In the genomic region with DNA sequence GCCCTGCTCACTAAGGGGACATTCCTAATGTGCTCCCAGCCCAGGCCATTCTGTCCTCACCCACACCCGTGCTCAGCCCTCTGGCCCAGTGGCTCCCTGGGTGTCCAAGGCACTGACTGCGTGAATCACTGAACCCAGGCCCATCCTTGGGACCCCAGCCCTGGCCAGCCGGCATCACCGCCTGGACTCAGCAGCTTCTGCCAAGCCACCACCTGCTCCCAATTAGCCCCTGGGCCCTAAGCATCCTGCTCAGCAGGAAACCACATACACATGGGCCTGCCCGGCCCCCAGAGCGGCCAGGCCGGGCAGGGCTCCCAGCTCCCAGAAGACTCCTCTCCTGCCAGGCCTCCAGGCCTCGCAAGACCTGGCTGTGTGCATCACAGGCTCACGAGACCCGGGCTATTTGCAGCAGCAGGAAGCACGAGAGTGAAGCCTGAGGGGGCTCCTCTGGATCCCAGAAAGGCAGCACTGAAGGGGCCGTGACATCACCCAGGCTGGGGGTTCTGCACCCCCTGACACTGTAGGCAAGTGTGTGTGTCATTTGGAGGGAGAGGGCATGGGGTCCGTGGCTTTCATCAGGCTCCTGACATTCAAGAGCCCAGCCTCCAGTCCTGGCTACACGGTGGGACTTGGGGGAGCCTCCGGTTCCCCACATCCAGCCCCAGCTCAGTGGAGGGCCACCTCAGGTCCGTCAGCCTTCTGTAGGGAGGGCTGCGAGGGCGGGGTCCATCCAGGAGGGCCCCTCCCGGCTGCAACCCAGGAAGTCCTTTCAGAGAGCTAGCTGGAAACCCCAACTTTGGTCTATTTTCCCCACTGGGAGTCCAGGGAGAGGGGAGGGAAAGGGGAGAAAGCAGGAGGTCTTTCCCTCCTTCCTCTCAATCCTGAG, we compare ENCODE assay signal across 10 cellular contexts. TPM values are rescaled to one million over a fixed set of nuclear protein-coding genes. Genes with fewer than 3 reads are reported as not detected.
DNase-seq lines count a peak whose midpoint lies in the region; ATAC-seq, FAIRE-seq and TF ChIP-seq lines count a peak whose summit lies in the region.
"Had no signal": no experiment of that assay in that cellular context is flagged by ENCODE, and none has a peak within 500 bp of the region (broad histone marks: within the 10 kb centered on the region; RNA-seq: fewer than 3 reads in every experiment).

No MANE protein-coding gene starts in this region.

- peak overlapping the region; percentile 77 for H3K9ac ChIP-seq in NT2/D1 (ENCODE audit: insufficient read length, low read depth)
- H3K9ac ChIP-seq in endothelial cell of umbilical vein (replicated peaks; ENCODE audit: extremely low read depth, insufficient read depth, low read length) = peak overlapping the region; percentile 58
- H3K9ac ChIP-seq: KMS-11 had no signal

- dilution Hi-C loops in endothelial cell of umbilical vein (cut with MboI; ENCODE audit: extremely low pct_ligation_motif_present, low sequenced_read_pairs) = no loop called here

- no peaks in the 10 kb centered on the region for H3K9me1 ChIP-seq in endothelial cell of umbilical vein (replicated peaks; ENCODE audit: control insufficient read depth, extremely low read depth, insufficient read depth, low read length)

- H3K27ac ChIP-seq in endothelial cell of umbilical vein (ENCODE audit: insufficient read depth, low read depth, low read length) = no peak overlapping the region
- no peak overlapping the region for H3K27ac ChIP-seq in mesodermal cell (ENCODE audit: low read depth, low read length, severe bottlenecking)
- H3K27ac ChIP-seq: KMS-11 had no signal

- H3K4me3 ChIP-seq in NT2/D1 (ENCODE audit: insufficient read length, low read depth) (peak overlapping the region; percentile 69), endothelial cell of umbilical vein (replicated peaks in 1 of 3; ENCODE audit: insufficient read depth in 1 of 3, low read depth in 1 of 3, low read length in 3 of 3) (peak overlapping the region in 2 of 3 experiments; percentile 52 to 72), mesodermal cell (ENCODE audit: extremely low read depth, insufficient read depth, low read length, poor library complexity, severe bottlenecking) (peak overlapping the region; percentile 72)

- CTCF ChIA-PET in endothelial cell of umbilical vein (lab: Charles Lee) = interaction anchor here (0.6 to 4.5 kb wide), 7 partner anchors 9 to 67 kb away, joined by 3 to 25 read pairs (median 4); no protein-coding TSS in a partner anchor

- POLR2A ChIA-PET in endothelial cell of umbilical vein (lab: Charles Lee) = interaction anchor here (1.1 kb wide), 1 partner anchor 74 kb away, joined by 4 read pairs; no protein-coding TSS in a partner anchor

- no peaks in the 10 kb centered on the region for H3K79me2 ChIP-seq in endothelial cell of umbilical vein (ENCODE audit: control insufficient read depth, insufficient read depth, low read length)

- no peaks in the 10 kb centered on the region for H3K9me3 ChIP-seq in NT2/D1 (ENCODE audit: insufficient read depth, low read length)
- H3K9me3 ChIP-seq in endothelial cell of umbilical vein (replicated peaks; ENCODE audit: control insufficient read depth, insufficient read depth, low read length) = no peaks in the 10 kb centered on the region
- H3K9me3 ChIP-seq in mesodermal cell (ENCODE audit: control insufficient read depth, low read length) = no peaks in the 10 kb centered on the region

- no peaks in the 10 kb centered on the region for H4K20me1 ChIP-seq in endothelial cell of umbilical vein (replicated peaks; ENCODE audit: control insufficient read depth, extremely low read depth, insufficient read depth, low read length)

- H3K4me1 ChIP-seq in NT2/D1 (ENCODE audit: insufficient read depth, insufficient read length) (peaks cover 22% of the 10 kb centered on the region), endothelial cell of umbilical vein (ENCODE audit: control insufficient read depth, extremely low read depth, insufficient read depth, low read length) (peaks cover 14% of the 10 kb centered on the region), mesodermal cell (ENCODE audit: control insufficient read depth, insufficient read depth, low read length, poor library complexity, severe bottlenecking) (peaks cover 19% of the 10 kb centered on the region)

- no peak for FAIRE-seq in endothelial cell of umbilical vein (lab: Jason Lieb, UNC)

- BruUV-seq in endothelial cell of umbilical vein (replicated peaks; lab: Mats Ljungman, UMichigan) = no TSS peak

- no peak for TF ChIP-seq CTCF in endothelial cell of umbilical vein (IDR thresholded peaks at IDR 0.05; ENCODE audit: extremely low read depth in 1 of 2, insufficient read depth in 1 of 2, low read depth in 1 of 2, low read length in 2 of 2)

- no peak for ATAC-seq in HG02759 (IDR thresholded peaks at IDR 0.05; ENCODE audit: unreplicated experiment)
- no peak for ATAC-seq in GM21717 (IDR thresholded peaks at IDR 0.05; ENCODE audit: unreplicated experiment)

- H3K27me3 ChIP-seq in NT2/D1 (ENCODE audit: insufficient read depth, insufficient read length) (no peaks in the 10 kb centered on the region), endothelial cell of umbilical vein (ENCODE audit: control insufficient read depth in 2 of 2, insufficient read depth in 2 of 2, low read length in 2 of 2) (no peaks in the 10 kb centered on the region)

- no peak for TF ChIP-seq POLR2A in endothelial cell of umbilical vein (IDR thresholded peaks at IDR 0.05; ENCODE audit: low read depth, low read length)

- no peak overlapping the region for H2AFZ ChIP-seq in endothelial cell of umbilical vein (ENCODE audit: low read depth, low read length)

- DNase-seq in NT2/D1 (ENCODE audit: low read depth, low spot score) (no peak), endothelial cell of umbilical vein (ENCODE audit: low read depth, low spot score) (peak; percentile 61), ureter (ENCODE audit: low spot score) (peak; percentile 61), DMS 273 treated with DMSO at 0.1 percent for 48 hours (lab: John Stamatoyannopoulos, UW) (no peak)
- DNase-seq: effector CD4-positive, alpha-beta T cell; T-helper 9 cell had no signal

- H3K36me3 ChIP-seq in NT2/D1 (ENCODE audit: insufficient read depth, insufficient read length, low read length) (peaks cover 33% of the 10 kb centered on the region), endothelial cell of umbilical vein (ENCODE audit: control insufficient read depth in 2 of 2, extremely low read depth in 1 of 2, insufficient read depth in 2 of 2, low read length in 2 of 2) (peaks cover 0 to 22% of the 10 kb centered on the region in 2 experiments), mesodermal cell (ENCODE audit: control insufficient read depth, insufficient read depth, low read length) (peaks cover 26% of the 10 kb centered on the region)

- peak overlapping the region; percentile 34 for H3K4me2 ChIP-seq in endothelial cell of umbilical vein (ENCODE audit: insufficient read depth, low read length)
- H3K4me2 ChIP-seq: KMS-11 had no signal

- WGBS in mesodermal cell (ENCODE audit: insufficient coverage in 2 of 2), 2 experiments = 58 to 62% methylated on average over 14 to 18 of the region's 19 CpGs

- intact Hi-C loops in endothelial cell of umbilical vein (cut with micrococcal nuclease) = no loop called here

TF ChIP-seq in endothelial cell of umbilical vein, 7 proteins besides CTCF, POLR2A, EP300 and RAD21 (continues in another document):
- no peak for TF ChIP-seq GATA2 (IDR thresholded peaks at IDR 0.05; ENCODE audit: insufficient read depth, insufficient read length, low read depth, low read length)
- no peak for TF ChIP-seq MAX (IDR thresholded peaks at IDR 0.05; ENCODE audit: insufficient read depth, insufficient read length)
- TF ChIP-seq MYC (IDR thresholded peaks at IDR 0.05; ENCODE audit: low read depth, low read length) = no peak
- TF ChIP-seq JUN (IDR thresholded peaks at IDR 0.05; ENCODE audit: borderline replicate concordance, insufficient read depth, insufficient read length, low read depth) = no peak

RNA-seq across cellular contexts. Expression of gene MFAP2, which starts 1.6 kb away (rescaled TPM):
- total RNA-seq in endothelial cell of umbilical vein (37.9 and 43.0 TPM in 2 replicates), ureter (7.1 TPM)
- 138 and 183 TPM in 2 replicates for polyA plus RNA-seq in endothelial cell of umbilical vein
- polyA plus RNA-seq in endothelial cell of umbilical vein (2011; cell fraction: cytosol; rRNA removed) = 107 and 143 TPM in 2 replicates
- polyA plus RNA-seq in endothelial cell of umbilical vein (2011; cell fraction: nucleus; rRNA removed) = 75.2 and 132 TPM in 2 replicates
- polyA plus RNA-seq in endothelial cell of umbilical vein (2012) = 59.3 and 95.7 TPM in 2 replicates
- polyA minus RNA-seq in endothelial cell of umbilical vein = 32.4 and 35.5 TPM in 2 replicates
- not detected for polyA minus RNA-seq in endothelial cell of umbilical vein (2011; cell fraction: cytosol; rRNA and poly(A)+ RNA removed)
- polyA minus RNA-seq in endothelial cell of umbilical vein (2011; cell fraction: nucleus; rRNA and poly(A)+ RNA removed) = 19.6 and 39.9 TPM in 2 replicates
- 238 TPM for polyA plus RNA-seq in mesodermal cell (2013, experiment 1 of 2)
- polyA plus RNA-seq in mesodermal cell (2013, experiment 2 of 2) = 182 TPM

RNA-seq across cellular contexts. Expression of gene ATP13A2, which starts 32.9 kb away (rescaled TPM):
- total RNA-seq in endothelial cell of umbilical vein = 44.9 and 52.3 TPM in 2 replicates
- 60.6 and 76.2 TPM in 2 replicates for polyA plus RNA-seq in endothelial cell of umbilical vein
- 37.5 and 49.2 TPM in 2 replicates for polyA plus RNA-seq in endothelial cell of umbilical vein (2011; cell fraction: cytosol; rRNA removed)
- 45.9 and 59.4 TPM in 2 replicates for polyA plus RNA-seq in endothelial cell of umbilical vein (2011; cell fraction: nucleus; rRNA removed)
- polyA plus RNA-seq in endothelial cell of umbilical vein (2012) = 39.3 and 54.0 TPM in 2 replicates
- polyA minus RNA-seq in endothelial cell of umbilical vein = 71.4 and 71.6 TPM in 2 replicates
- 15.1 TPM for polyA minus RNA-seq in endothelial cell of umbilical vein (2011; cell fraction: cytosol; rRNA and poly(A)+ RNA removed)
- polyA minus RNA-seq in endothelial cell of umbilical vein (2011; cell fraction: nucleus; rRNA and poly(A)+ RNA removed) = 25.1 and 38.6 TPM in 2 replicates
- 59.6 TPM for polyA plus RNA-seq in mesodermal cell (2013, experiment 1 of 2)
- polyA plus RNA-seq in mesodermal cell (2013, experiment 2 of 2) = 37.4 TPM
- 33.7 TPM for total RNA-seq in ureter

RNA-seq across cellular contexts. Expression of gene CROCC, which starts 57.1 kb away (rescaled TPM):
- total RNA-seq in endothelial cell of umbilical vein = 27.0 and 35.5 TPM in 2 replicates
- polyA plus RNA-seq in endothelial cell of umbilical vein = 18.2 and 18.3 TPM in 2 replicates
- polyA plus RNA-seq in endothelial cell of umbilical vein (2011; cell fraction: cytosol; rRNA removed) = 7.7 and 13.1 TPM in 2 replicates
- polyA plus RNA-seq in endothelial cell of umbilical vein (2011; cell fraction: nucleus; rRNA removed) = 109 and 119 TPM in 2 replicates
- polyA plus RNA-seq in endothelial cell of umbilical vein (2012) = 9.1 and 12.6 TPM in 2 replicates
- 17.1 and 22.0 TPM in 2 replicates for polyA minus RNA-seq in endothelial cell of umbilical vein
- 4.6 TPM for polyA minus RNA-seq in endothelial cell of umbilical vein (2011; cell fraction: cytosol; rRNA and poly(A)+ RNA removed)
- 17.1 and 25.7 TPM in 2 replicates for polyA minus RNA-seq in endothelial cell of umbilical vein (2011; cell fraction: nucleus; rRNA and poly(A)+ RNA removed)
- 16.8 TPM for polyA plus RNA-seq in mesodermal cell (2013, experiment 1 of 2)
- polyA plus RNA-seq in mesodermal cell (2013, experiment 2 of 2) = 14.4 TPM
- 38.5 TPM for total RNA-seq in ureter

Comparison
In these comparisons a context has a peak if more than half of its experiments do, and no peak if none do; other contexts are left out.
1. DNase-seq: peak in endothelial cell of umbilical vein (single experiment) and ureter (single experiment); none in NT2/D1 (single experiment) and DMS 273 treated with DMSO at 0.1 percent for 48 hours (single experiment).
2. Peak in every context shown above with its lines, with median percentiles within 50 percentile points of each other: H3K4me3 ChIP-seq.